In the genomic region with DNA sequence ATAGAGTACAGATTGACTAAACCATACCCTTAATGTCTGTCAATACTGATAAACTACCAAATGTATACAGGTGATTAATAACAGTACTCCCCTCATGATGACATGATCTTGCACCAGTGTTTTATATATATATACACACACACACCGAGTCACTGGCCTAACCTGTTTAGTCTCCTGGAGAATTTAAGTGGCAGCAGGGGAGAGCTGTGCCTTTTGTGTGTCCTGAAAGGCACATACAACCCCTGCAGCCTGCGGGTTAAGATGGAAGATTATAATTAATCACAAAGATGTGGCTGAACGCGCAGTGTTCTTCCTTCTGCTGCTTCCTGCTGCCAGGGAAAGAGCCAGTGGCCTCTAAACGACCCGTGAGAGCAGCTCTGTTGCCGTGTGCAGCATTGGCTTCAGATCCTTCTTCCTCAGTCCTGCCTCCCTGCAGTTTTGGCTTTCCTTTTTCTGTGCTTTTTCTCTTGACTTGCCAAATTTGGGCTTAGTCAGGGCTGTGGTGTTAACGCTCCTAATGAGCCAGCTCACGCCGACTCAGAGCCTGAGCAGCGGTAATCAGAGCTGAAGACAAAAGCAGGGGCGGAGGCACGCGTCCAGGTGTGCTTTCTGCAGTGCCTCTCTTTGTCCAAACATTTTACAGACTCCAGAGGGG, we compare ENCODE assay signal across 9 cellular contexts. TPM values are rescaled to one million over a fixed set of nuclear protein-coding genes. Genes with fewer than 3 reads are reported as not detected.
DNase-seq lines count a peak whose midpoint lies in the region; ATAC-seq and TF ChIP-seq lines count a peak whose summit lies in the region.
"Had no signal": no experiment of that assay in that cellular context is flagged by ENCODE, and none has a peak within 500 bp of the region (broad histone marks: within the 10 kb centered on the region; RNA-seq: fewer than 3 reads in every experiment).

No MANE protein-coding gene starts in this region.

- H3K4me3 ChIP-seq in H7 (ENCODE audit: insufficient read depth, low read depth, low read length) = no peak overlapping the region
- peak overlapping the region; percentile 61 for H3K4me3 ChIP-seq in endodermal cell (ENCODE audit: low read length)

- no peak overlapping the region for H3K27ac ChIP-seq in endodermal cell (ENCODE audit: low read depth, low read length)

- DNase-seq in H7 (peak; percentile 64), NCI-H2227 (lab: John Stamatoyannopoulos, UW; ENCODE audit: unreplicated experiment) (peak; percentile 29), endodermal cell (peak; percentile 86), occipital lobe (lab: John Stamatoyannopoulos, UW) (peak; percentile 62), HuH-7 (ENCODE audit: low spot score) (no peak), HCEC 1CT (no peak)
- DNase-seq: GOT3 had no signal

- TF ChIP-seq CTCF in endodermal cell (conservative IDR thresholded peaks at IDR 0.05) = no peak

- no peaks in the 10 kb centered on the region for H3K9me3 ChIP-seq in endodermal cell (ENCODE audit: control insufficient read depth, low read length)

- H3K9ac ChIP-seq in endodermal cell (ENCODE audit: extremely low read depth, low read length, poor library complexity, severe bottlenecking) = no peak overlapping the region

- peaks cover 13% of the 10 kb centered on the region for H3K4me1 Mint-ChIP-seq in endodermal cell

- peak overlapping the region; percentile 46 for H3K27ac Mint-ChIP-seq in endodermal cell

- H3K9me3 Mint-ChIP-seq in endodermal cell = no peaks in the 10 kb centered on the region

- no peaks in the 10 kb centered on the region for H3K36me3 Mint-ChIP-seq in endodermal cell (ENCODE audit: low read depth)

- no peaks in the 10 kb centered on the region for H3K36me3 ChIP-seq in H7 (replicated peaks; ENCODE audit: control insufficient read depth, insufficient read depth, low read length)
- H3K36me3 ChIP-seq in endodermal cell (ENCODE audit: control insufficient read depth, insufficient read depth, low read length) = no peaks in the 10 kb centered on the region

- peaks cover 20% of the 10 kb centered on the region for H3K27me3 Mint-ChIP-seq in endodermal cell (ENCODE audit: insufficient read depth)

- 28 to 40% methylated on average over 3 to 14 of the region's 14 CpGs for WGBS in endodermal cell (ENCODE audit: insufficient coverage in 1 of 2, insufficient read length in 1 of 2), 2 experiments

- no peak for ATAC-seq in GM18867 (IDR thresholded peaks at IDR 0.05; ENCODE audit: unreplicated experiment)
- ATAC-seq in GM21515 (IDR thresholded peaks at IDR 0.05; ENCODE audit: unreplicated experiment) = no peak

- H3K27me3 ChIP-seq in H7 (ENCODE audit: control insufficient read depth, insufficient read depth, low read length) = no peaks in the 10 kb centered on the region
- peaks cover 30% of the 10 kb centered on the region for H3K27me3 ChIP-seq in endodermal cell (ENCODE audit: control insufficient read depth, insufficient read depth, low read length, poor library complexity, severe bottlenecking)

- peak overlapping the region; percentile 31 for H3K4me3 Mint-ChIP-seq in endodermal cell

- peaks cover 4% of the 10 kb centered on the region for H3K4me1 ChIP-seq in endodermal cell (ENCODE audit: control insufficient read depth, insufficient read depth, low read length)

RNA-seq across cellular contexts. Expression of gene UBE3A, which starts 42.5 kb away (rescaled TPM):
- 51.6 and 65.0 TPM in 2 replicates for total RNA-seq in H7 (2014; rRNA removed; shearing (Covaris generic))
- total RNA-seq in endodermal cell = 100 to 1,000 TPM in 1 of 2 donors, 10 to 100 TPM in 1; 92.2 to 101 TPM
- 74.1 TPM for polyA plus RNA-seq in endodermal cell (2013, experiment 1 of 2)
- 63.8 TPM for polyA plus RNA-seq in endodermal cell (2013, experiment 2 of 2)
- total RNA-seq in occipital lobe = 287 TPM

Comparison
In these comparisons a context has a peak if more than half of its experiments do, and no peak if none do; other contexts are left out.
1. DNase-seq: peak in H7 (single experiment), NCI-H2227 (single experiment), endodermal cell (single experiment) and occipital lobe (single experiment); none in HuH-7 (single experiment) and HCEC 1CT (single experiment).